1 cellular context compared by ENCODE assay signal in genomic region chr3:5012398-5012797, GRCh38.
TF ChIP-seq lines count a peak whose summit lies in the region.

No MANE protein-coding gene starts in this region.

TF ChIP-seq in H1, 55 proteins besides CTCF, POLR2A, EP300 and RAD21:
- TF ChIP-seq JUN (IDR thresholded peaks at IDR 0.05; ENCODE audit: low read depth, low read length) (no peak), E2F6 (IDR thresholded peaks at IDR 0.05) (no peak), CBX8 (IDR thresholded peaks at IDR 0.05; ENCODE audit: borderline replicate concordance, low read depth, low read length) (no peak), BCL11A (IDR thresholded peaks at IDR 0.05; ENCODE audit: low read depth in 2 of 2, low read length in 2 of 2) (no peak), TAF1 (IDR thresholded peaks at IDR 0.05; ENCODE audit: low read depth, low read length) (no peak), JUND (IDR thresholded peaks at IDR 0.05; ENCODE audit: low read length) (no peak), USF2 (IDR thresholded peaks at IDR 0.05; ENCODE audit: low read length) (no peak), RXRA (IDR thresholded peaks at IDR 0.05; ENCODE audit: insufficient read depth, low read depth, low read length) (no peak), SRF (IDR thresholded peaks at IDR 0.05; ENCODE audit: low read depth, low read length) (no peak), ASH2L (IDR thresholded peaks at IDR 0.05; ENCODE audit: low read length) (no peak), PHF8 (conservative IDR thresholded peaks at IDR 0.05; ENCODE audit: low read depth, low read length) (no peak), ATF2 (IDR thresholded peaks at IDR 0.05; ENCODE audit: low read length) (no peak), KDM4A (IDR thresholded peaks at IDR 0.05; ENCODE audit: low read depth, low read length, severe bottlenecking) (no peak), ATF3 (IDR thresholded peaks at IDR 0.05; ENCODE audit: insufficient read depth, low read depth, low read length) (no peak), SIRT6 (IDR thresholded peaks at IDR 0.05; ENCODE audit: low read length) (no peak), TAF7 (optimal IDR thresholded peaks at IDR 0.05; ENCODE audit: borderline replicate concordance, low read depth, low read length) (no peak), SP2 (IDR thresholded peaks at IDR 0.05; ENCODE audit: low read length) (no peak), GTF2F1 (IDR thresholded peaks at IDR 0.05; ENCODE audit: borderline replicate concordance, low read depth, low read length) (no peak)
